Comparison of ENCODE assay signal across 1 cellular context in the genomic region with DNA sequence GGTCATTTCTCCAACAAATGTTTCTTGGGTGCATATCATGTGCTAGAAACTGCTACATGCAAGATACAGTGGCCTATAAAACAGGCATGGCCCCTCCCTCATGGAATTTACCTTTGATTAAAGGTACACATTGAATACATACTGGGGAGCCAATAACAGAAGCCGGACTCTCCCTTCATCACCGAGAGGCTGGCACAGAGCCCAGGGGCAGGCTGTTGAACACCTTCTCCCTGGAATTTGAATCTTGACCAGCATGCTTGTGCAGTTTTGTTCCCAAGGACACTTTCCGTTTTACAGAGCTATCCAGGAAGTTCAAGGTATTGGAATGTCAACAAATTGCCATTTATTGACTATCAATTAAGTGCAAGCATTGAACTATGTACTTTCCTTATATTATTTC.
TF ChIP-seq lines count a peak whose summit lies in the region.

No MANE protein-coding gene starts in this region.

TF ChIP-seq in HepG2, 621 proteins besides CTCF, POLR2A, EP300 and RAD21 (continued from another document and continues in another):
- TF ChIP-seq, protein P1, sequence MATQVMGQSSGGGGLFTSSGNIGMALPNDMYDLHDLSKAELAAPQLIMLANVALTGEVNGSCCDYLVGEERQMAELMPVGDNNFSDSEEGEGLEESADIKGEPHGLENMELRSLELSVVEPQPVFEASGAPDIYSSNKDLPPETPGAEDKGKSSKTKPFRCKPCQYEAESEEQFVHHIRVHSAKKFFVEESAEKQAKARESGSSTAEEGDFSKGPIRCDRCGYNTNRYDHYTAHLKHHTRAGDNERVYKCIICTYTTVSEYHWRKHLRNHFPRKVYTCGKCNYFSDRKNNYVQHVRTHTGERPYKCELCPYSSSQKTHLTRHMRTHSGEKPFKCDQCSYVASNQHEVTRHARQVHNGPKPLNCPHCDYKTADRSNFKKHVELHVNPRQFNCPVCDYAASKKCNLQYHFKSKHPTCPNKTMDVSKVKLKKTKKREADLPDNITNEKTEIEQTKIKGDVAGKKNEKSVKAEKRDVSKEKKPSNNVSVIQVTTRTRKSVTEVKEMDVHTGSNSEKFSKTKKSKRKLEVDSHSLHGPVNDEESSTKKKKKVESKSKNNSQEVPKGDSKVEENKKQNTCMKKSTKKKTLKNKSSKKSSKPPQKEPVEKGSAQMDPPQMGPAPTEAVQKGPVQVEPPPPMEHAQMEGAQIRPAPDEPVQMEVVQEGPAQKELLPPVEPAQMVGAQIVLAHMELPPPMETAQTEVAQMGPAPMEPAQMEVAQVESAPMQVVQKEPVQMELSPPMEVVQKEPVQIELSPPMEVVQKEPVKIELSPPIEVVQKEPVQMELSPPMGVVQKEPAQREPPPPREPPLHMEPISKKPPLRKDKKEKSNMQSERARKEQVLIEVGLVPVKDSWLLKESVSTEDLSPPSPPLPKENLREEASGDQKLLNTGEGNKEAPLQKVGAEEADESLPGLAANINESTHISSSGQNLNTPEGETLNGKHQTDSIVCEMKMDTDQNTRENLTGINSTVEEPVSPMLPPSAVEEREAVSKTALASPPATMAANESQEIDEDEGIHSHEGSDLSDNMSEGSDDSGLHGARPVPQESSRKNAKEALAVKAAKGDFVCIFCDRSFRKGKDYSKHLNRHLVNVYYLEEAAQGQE (IDR thresholded peaks at IDR 0.05; ENCODE audit: borderline replicate concordance in 1 of 2, low read depth in 1 of 2, low read length in 2 of 2) = no peak
- TF ChIP-seq, protein P2, sequence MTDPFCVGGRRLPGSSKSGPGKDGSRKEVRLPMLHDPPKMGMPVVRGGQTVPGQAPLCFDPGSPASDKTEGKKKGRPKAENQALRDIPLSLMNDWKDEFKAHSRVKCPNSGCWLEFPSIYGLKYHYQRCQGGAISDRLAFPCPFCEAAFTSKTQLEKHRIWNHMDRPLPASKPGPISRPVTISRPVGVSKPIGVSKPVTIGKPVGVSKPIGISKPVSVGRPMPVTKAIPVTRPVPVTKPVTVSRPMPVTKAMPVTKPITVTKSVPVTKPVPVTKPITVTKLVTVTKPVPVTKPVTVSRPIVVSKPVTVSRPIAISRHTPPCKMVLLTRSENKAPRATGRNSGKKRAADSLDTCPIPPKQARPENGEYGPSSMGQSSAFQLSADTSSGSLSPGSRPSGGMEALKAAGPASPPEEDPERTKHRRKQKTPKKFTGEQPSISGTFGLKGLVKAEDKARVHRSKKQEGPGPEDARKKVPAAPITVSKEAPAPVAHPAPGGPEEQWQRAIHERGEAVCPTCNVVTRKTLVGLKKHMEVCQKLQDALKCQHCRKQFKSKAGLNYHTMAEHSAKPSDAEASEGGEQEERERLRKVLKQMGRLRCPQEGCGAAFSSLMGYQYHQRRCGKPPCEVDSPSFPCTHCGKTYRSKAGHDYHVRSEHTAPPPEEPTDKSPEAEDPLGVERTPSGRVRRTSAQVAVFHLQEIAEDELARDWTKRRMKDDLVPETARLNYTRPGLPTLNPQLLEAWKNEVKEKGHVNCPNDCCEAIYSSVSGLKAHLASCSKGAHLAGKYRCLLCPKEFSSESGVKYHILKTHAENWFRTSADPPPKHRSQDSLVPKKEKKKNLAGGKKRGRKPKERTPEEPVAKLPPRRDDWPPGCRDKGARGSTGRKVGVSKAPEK (CRISPR knock-in tag; IDR thresholded peaks at IDR 0.05; ENCODE audit: borderline replicate concordance) = no peak
- TF ChIP-seq GABPA (IDR thresholded peaks at IDR 0.05; ENCODE audit: low read depth, low read length) = no peak
- no peak for TF ChIP-seq GABPA (CRISPR knock-in tag; IDR thresholded peaks at IDR 0.05; ENCODE audit: low read depth)
- no peak for TF ChIP-seq PAWR (CRISPR knock-in tag; IDR thresholded peaks at IDR 0.05; ENCODE audit: borderline replicate concordance)
- TF ChIP-seq, protein P3, sequence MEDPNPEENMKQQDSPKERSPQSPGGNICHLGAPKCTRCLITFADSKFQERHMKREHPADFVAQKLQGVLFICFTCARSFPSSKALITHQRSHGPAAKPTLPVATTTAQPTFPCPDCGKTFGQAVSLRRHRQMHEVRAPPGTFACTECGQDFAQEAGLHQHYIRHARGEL (CRISPR knock-in tag; IDR thresholded peaks at IDR 0.05) = no peak
- no peak for TF ChIP-seq ZNF772 (CRISPR knock-in tag; IDR thresholded peaks at IDR 0.05)
- TF ChIP-seq ATF1 (CRISPR knock-in tag; IDR thresholded peaks at IDR 0.05) = no peak
- TF ChIP-seq, protein P4, sequence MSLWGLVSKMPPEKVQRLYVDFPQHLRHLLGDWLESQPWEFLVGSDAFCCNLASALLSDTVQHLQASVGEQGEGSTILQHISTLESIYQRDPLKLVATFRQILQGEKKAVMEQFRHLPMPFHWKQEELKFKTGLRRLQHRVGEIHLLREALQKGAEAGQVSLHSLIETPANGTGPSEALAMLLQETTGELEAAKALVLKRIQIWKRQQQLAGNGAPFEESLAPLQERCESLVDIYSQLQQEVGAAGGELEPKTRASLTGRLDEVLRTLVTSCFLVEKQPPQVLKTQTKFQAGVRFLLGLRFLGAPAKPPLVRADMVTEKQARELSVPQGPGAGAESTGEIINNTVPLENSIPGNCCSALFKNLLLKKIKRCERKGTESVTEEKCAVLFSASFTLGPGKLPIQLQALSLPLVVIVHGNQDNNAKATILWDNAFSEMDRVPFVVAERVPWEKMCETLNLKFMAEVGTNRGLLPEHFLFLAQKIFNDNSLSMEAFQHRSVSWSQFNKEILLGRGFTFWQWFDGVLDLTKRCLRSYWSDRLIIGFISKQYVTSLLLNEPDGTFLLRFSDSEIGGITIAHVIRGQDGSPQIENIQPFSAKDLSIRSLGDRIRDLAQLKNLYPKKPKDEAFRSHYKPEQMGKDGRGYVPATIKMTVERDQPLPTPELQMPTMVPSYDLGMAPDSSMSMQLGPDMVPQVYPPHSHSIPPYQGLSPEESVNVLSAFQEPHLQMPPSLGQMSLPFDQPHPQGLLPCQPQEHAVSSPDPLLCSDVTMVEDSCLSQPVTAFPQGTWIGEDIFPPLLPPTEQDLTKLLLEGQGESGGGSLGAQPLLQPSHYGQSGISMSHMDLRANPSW (CRISPR knock-in tag; IDR thresholded peaks at IDR 0.05; ENCODE audit: borderline replicate concordance) = no peak
- no peak for TF ChIP-seq ZBTB21 (CRISPR knock-in tag; IDR thresholded peaks at IDR 0.05)
- no peak for TF ChIP-seq KLF12 (CRISPR knock-in tag; IDR thresholded peaks at IDR 0.05; ENCODE audit: borderline replicate concordance)
- no peak for TF ChIP-seq ZNF768 (CRISPR knock-in tag; IDR thresholded peaks at IDR 0.05)
- no peak for TF ChIP-seq ZNF781 (CRISPR knock-in tag; IDR thresholded peaks at IDR 0.05; ENCODE audit: borderline replicate concordance, not compliant biosample characterization)
- TF ChIP-seq NR2F2 (IDR thresholded peaks at IDR 0.05; ENCODE audit: borderline replicate concordance, low read depth) = no peak
- no peak for TF ChIP-seq ZNF101 (CRISPR knock-in tag; IDR thresholded peaks at IDR 0.05; ENCODE audit: borderline replicate concordance, low read depth)
- no peak for TF ChIP-seq POGK (CRISPR knock-in tag; conservative IDR thresholded peaks at IDR 0.05)
- TF ChIP-seq ZNF142 (CRISPR knock-in tag; IDR thresholded peaks at IDR 0.05) = no peak
- no peak for TF ChIP-seq ZNF557 (CRISPR knock-in tag; IDR thresholded peaks at IDR 0.05)
- TF ChIP-seq MIXL1 (CRISPR knock-in tag; IDR thresholded peaks at IDR 0.05) = peak; percentile 84
- no peak for TF ChIP-seq ZNF839 (CRISPR knock-in tag; IDR thresholded peaks at IDR 0.05; ENCODE audit: borderline replicate concordance)
- TF ChIP-seq BORCS8-MEF2B (CRISPR knock-in tag; IDR thresholded peaks at IDR 0.05) = no peak
- TF ChIP-seq ZNF562 (CRISPR knock-in tag; IDR thresholded peaks at IDR 0.05; ENCODE audit: borderline replicate concordance) = no peak
- no peak for TF ChIP-seq HNRNPUL1 (IDR thresholded peaks at IDR 0.05; ENCODE audit: low read depth, low read length)
- TF ChIP-seq MZF1 (CRISPR knock-in tag; IDR thresholded peaks at IDR 0.05; ENCODE audit: borderline replicate concordance) = no peak
- TF ChIP-seq, protein P5, sequence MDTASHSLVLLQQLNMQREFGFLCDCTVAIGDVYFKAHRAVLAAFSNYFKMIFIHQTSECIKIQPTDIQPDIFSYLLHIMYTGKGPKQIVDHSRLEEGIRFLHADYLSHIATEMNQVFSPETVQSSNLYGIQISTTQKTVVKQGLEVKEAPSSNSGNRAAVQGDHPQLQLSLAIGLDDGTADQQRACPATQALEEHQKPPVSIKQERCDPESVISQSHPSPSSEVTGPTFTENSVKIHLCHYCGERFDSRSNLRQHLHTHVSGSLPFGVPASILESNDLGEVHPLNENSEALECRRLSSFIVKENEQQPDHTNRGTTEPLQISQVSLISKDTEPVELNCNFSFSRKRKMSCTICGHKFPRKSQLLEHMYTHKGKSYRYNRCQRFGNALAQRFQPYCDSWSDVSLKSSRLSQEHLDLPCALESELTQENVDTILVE (CRISPR knock-in tag; IDR thresholded peaks at IDR 0.05) = 0 out of 2 replicates have a peak, but pooled peaks have one; percentile 11
- no peak for TF ChIP-seq SETDB1 (CRISPR knock-in tag; IDR thresholded peaks at IDR 0.05; ENCODE audit: borderline replicate concordance)
- TF ChIP-seq MTA3 (CRISPR knock-in tag; IDR thresholded peaks at IDR 0.05) = no peak
- TF ChIP-seq FOXA3 (CRISPR knock-in tag; IDR thresholded peaks at IDR 0.05) = peak; percentile 60
- no peak for TF ChIP-seq YEATS4 (CRISPR knock-in tag; IDR thresholded peaks at IDR 0.05; ENCODE audit: borderline replicate concordance)
- no peak for TF ChIP-seq ATF4 (CRISPR knock-in tag; IDR thresholded peaks at IDR 0.05)
- TF ChIP-seq ARID2 (CRISPR knock-in tag; IDR thresholded peaks at IDR 0.05; ENCODE audit: borderline replicate concordance) = no peak
- no peak for TF ChIP-seq HNF4G (IDR thresholded peaks at IDR 0.05; ENCODE audit: borderline replicate concordance, low read depth, low read length)
- no peak for TF ChIP-seq HNF4G (CRISPR knock-in tag; IDR thresholded peaks at IDR 0.05; ENCODE audit: borderline replicate concordance, low read depth)
- no peak for TF ChIP-seq ZNF713 (CRISPR knock-in tag; IDR thresholded peaks at IDR 0.05)
- no peak for TF ChIP-seq JUND (CRISPR knock-in tag; IDR thresholded peaks at IDR 0.05)
- TF ChIP-seq ASH2L (IDR thresholded peaks at IDR 0.05; ENCODE audit: insufficient read length, low read depth, low read length) = peak; percentile 54
- no peak for TF ChIP-seq ZNF441 (CRISPR knock-in tag; IDR thresholded peaks at IDR 0.05; ENCODE audit: borderline replicate concordance)
- no peak for TF ChIP-seq MXD4 (CRISPR knock-in tag; IDR thresholded peaks at IDR 0.05)
